ENCODE assay signal across 8 cellular contexts in genomic region chr22:50473855-50474671, GRCh38. TPM values are rescaled to one million over a fixed set of nuclear protein-coding genes. Genes with fewer than 3 reads are reported as not detected.
DNase-seq lines count a peak whose midpoint lies in the region; TF ChIP-seq lines count a peak whose summit lies in the region.

No MANE protein-coding gene starts in this region.

- no peaks in the 10 kb centered on the region for H3K27me3 ChIP-seq in SJCRH30
- H3K27me3 ChIP-seq in dorsolateral prefrontal cortex, result peaks cover 0 to 5% (median 0%) of the 10 kb centered on the region in 45 donors
- H3K27me3 ChIP-seq in mononuclear cell (ENCODE audit: insufficient read depth, low read length), result no peaks in the 10 kb centered on the region
- no peaks in the 10 kb centered on the region for H3K27me3 ChIP-seq in thyroid gland

- H3K4me1 ChIP-seq in SJCRH30 (peaks cover 41% of the 10 kb centered on the region), mononuclear cell (ENCODE audit: insufficient read depth, low read length) (peaks cover 57% of the 10 kb centered on the region), thyroid gland (peaks cover 48 to 58% of the 10 kb centered on the region in 2 donors)

- peak in 2 of 3 experiments; percentile 26 to 44 for DNase-seq in NCI-H1417 (lab: John Stamatoyannopoulos, UW)
- no peak for DNase-seq in NCI-H1417 treated with DMSO at 0.1 percent for 48 hours (lab: John Stamatoyannopoulos, UW)
- peak; percentile 51 to 57 for DNase-seq in SJCRH30
- DNase-seq in dorsolateral prefrontal cortex, result peak in 5 of 10 donors; percentile 41 to 62 (median 46)
- DNase-seq in thyroid gland, result peak; percentile 94 to 98
- DNase-seq in NCI-H2107 (lab: John Stamatoyannopoulos, UW), result no peak
- DNase-seq in superior temporal gyrus (ENCODE audit: extremely low spot score), result no peak

- peak overlapping the region; percentile 65 for H3K4me3 ChIP-seq in SJCRH30
- H3K4me3 ChIP-seq in dorsolateral prefrontal cortex, result peak overlapping the region; percentile 53 to 95 (median 86)
- H3K4me3 ChIP-seq in mononuclear cell (ENCODE audit: low read length), result peak overlapping the region; percentile 55
- H3K4me3 ChIP-seq in thyroid gland (replicated peaks in 1 of 3), result peak overlapping the region; percentile 49 to 96 (median 79)

- H3K36me3 ChIP-seq in SJCRH30 (peaks cover 4% of the 10 kb centered on the region; the same call in 1 of the 2 replicates), thyroid gland (no peaks in the 10 kb centered on the region)

- no peak overlapping the region; the same call in 1 of the 2 replicates for H3K27ac ChIP-seq in SJCRH30
- H3K27ac ChIP-seq in dorsolateral prefrontal cortex, result peak overlapping the region in 45 of 59 donors; percentile 3 to 95 (median 65)
- H3K27ac ChIP-seq in thyroid gland, result peak overlapping the region; percentile 82 to 95 (median 85)

- no peak for TF ChIP-seq CTCF in dorsolateral prefrontal cortex (IDR thresholded peaks at IDR 0.05 in 54 of 56, conservative IDR thresholded peaks at IDR 0.05 in 2 of 56; ENCODE audit: low read depth in 1 of 56, partially characterized antibody in 56 of 56)
- TF ChIP-seq CTCF in thyroid gland (IDR thresholded peaks at IDR 0.05), result no peak

- TF ChIP-seq POLR2A in thyroid gland (IDR thresholded peaks at IDR 0.05), result peak in 1 of 2 donors; percentile 79

- WGBS in thyroid gland, 2 donors, result 0 to 3% methylated on average over 20 to 44 of the region's 62 CpGs

- H3K9me3 ChIP-seq in SJCRH30 (replicated peaks) (no peaks in the 10 kb centered on the region), mononuclear cell (ENCODE audit: low read depth, low read length) (no peaks in the 10 kb centered on the region), thyroid gland (no peaks in the 10 kb centered on the region)

- intact Hi-C loops in dorsolateral prefrontal cortex (cut with DNase I) (loop anchor here in 1 of 2 donors (5.0 to 10.0 kb wide), 3 partner anchors 33 to 199 kb away; partner anchors contain the start of genes LMF2, MAPK11, NCAPH2 and PPP6R2), thyroid gland (cut with DNase I) (no loop called here)

RNA-seq across cellular contexts. Expression of gene SBF1, which starts 0.8 kb away (rescaled TPM):
- 90.2 and 100 TPM in 2 replicates for total RNA-seq in SJCRH30 (2014; rRNA removed; shearing (Covaris generic))
- 100 to 1,000 TPM; 163 to 302 (median 210) TPM for total RNA-seq in dorsolateral prefrontal cortex
- 63.4 TPM for total RNA-seq in mononuclear cell
- 100 to 1,000 TPM in 3 of 4 donors, 10 to 100 TPM in 1; 80.0 to 227 (median 128) TPM for total RNA-seq in thyroid gland

RNA-seq across cellular contexts. Expression of gene ADM2, which starts 7.3 kb away (rescaled TPM):
- total RNA-seq in SJCRH30 (2014; rRNA removed; shearing (Covaris generic)), result not detected in 2 replicates
- 1 to 10 TPM in 1 of 120 experiments, under 1 TPM in 16, not detected in 103; 0.11 to 1.2 (median 0.16) TPM for total RNA-seq in dorsolateral prefrontal cortex
- total RNA-seq in mononuclear cell, result 0.31 TPM
- total RNA-seq in thyroid gland, result 10 to 100 TPM in 1 of 4 donors, 1 to 10 TPM in 3; 5.2 to 23.5 (median 6.6) TPM

RNA-seq across cellular contexts. Expression of gene MIOX, which starts 12.6 kb away (rescaled TPM):
- total RNA-seq in SJCRH30 (2014; rRNA removed; shearing (Covaris generic)), result not detected in 2 replicates
- total RNA-seq in dorsolateral prefrontal cortex (under 1 TPM in 1 of 120 experiments, not detected in 119; 0.46 TPM), mononuclear cell (not detected), thyroid gland (10 to 100 TPM in 1 of 4 donors, 1 to 10 TPM in 3; 2.1 to 11.3 (median 4.7) TPM)

RNA-seq across cellular contexts. Expression of gene LMF2, which starts 33.4 kb away (rescaled TPM):
- total RNA-seq in SJCRH30 (2014; rRNA removed; shearing (Covaris generic)), result 39.2 and 48.8 TPM in 2 replicates
- total RNA-seq in dorsolateral prefrontal cortex (10 to 100 TPM; 32.4 to 63.2 (median 43.6) TPM), mononuclear cell (22.8 TPM), thyroid gland (100 to 1,000 TPM in 2 of 4 donors, 10 to 100 TPM in 2; 53.2 to 117 (median 96.6) TPM)

RNA-seq across cellular contexts. Expression of gene NCAPH2, which starts 34.0 kb away (rescaled TPM):
- 87.0 and 94.2 TPM in 2 replicates for total RNA-seq in SJCRH30 (2014; rRNA removed; shearing (Covaris generic))
- total RNA-seq in dorsolateral prefrontal cortex (10 to 100 TPM; 47.2 to 83.2 (median 61.5) TPM), mononuclear cell (40.6 TPM), thyroid gland (10 to 100 TPM; 39.6 to 47.5 (median 43.1) TPM)

Comparison
In these comparisons a context has a peak if more than half of its experiments do, and no peak if none do; other contexts are left out.
1. DNase-seq: peak in NCI-H1417 (2 of 3), SJCRH30 (2 of 2) and thyroid gland (2 of 2); none in NCI-H1417 treated with DMSO at 0.1 percent for 48 hours (single experiment), NCI-H2107 (single experiment) and superior temporal gyrus (single experiment).
2. Peak in every context shown above with its lines, with median percentiles within 50 percentile points of each other: H3K4me3 ChIP-seq.